In the genomic region with DNA sequence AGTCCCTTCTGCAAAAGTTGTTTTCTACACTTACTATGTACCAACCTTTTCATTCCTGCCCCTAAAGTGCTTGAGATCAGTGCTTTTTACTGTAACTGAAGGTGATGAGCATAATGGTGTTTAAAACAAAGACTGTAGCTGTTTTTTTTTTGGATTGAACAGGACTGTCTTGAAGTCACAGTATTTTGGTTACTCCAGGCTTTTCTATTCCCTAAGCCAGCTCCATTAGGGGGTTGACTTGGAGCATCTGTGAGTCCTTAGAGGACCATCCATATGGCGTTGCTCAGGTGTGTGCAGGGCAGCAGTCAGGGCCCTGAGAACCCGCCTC, we compare ENCODE assay signal across 12 cellular contexts. TPM values are rescaled to one million over a fixed set of nuclear protein-coding genes. Genes with fewer than 3 reads are reported as not detected.
DNase-seq lines count a peak whose midpoint lies in the region; ATAC-seq, FAIRE-seq and TF ChIP-seq lines count a peak whose summit lies in the region.
"Had no signal": no experiment of that assay in that cellular context is flagged by ENCODE, and none has a peak within 500 bp of the region (broad histone marks: within the 10 kb centered on the region; RNA-seq: fewer than 3 reads in every experiment).

No MANE protein-coding gene starts in this region.

- no peaks in the 10 kb centered on the region for H3K36me3 ChIP-seq in KMS-11 (ENCODE audit: insufficient read depth)
- peaks cover 73% of the 10 kb centered on the region for H3K36me3 ChIP-seq in K562 (ENCODE audit: control insufficient read depth, insufficient read depth, low read length)
- H3K36me3 ChIP-seq in SK-N-SH (replicated peaks in 1 of 2; ENCODE audit: control insufficient read depth in 1 of 2, insufficient read depth in 2 of 2, low read length in 1 of 2), result peaks cover 3 to 23% of the 10 kb centered on the region in 2 experiments

- H3K9ac ChIP-seq in KMS-11 (no peak overlapping the region), K562 (ENCODE audit: insufficient read depth in 1 of 2, low read depth in 2 of 2, low read length in 2 of 2) (peak overlapping the region; percentile 70 to 72), SK-N-SH (no peak overlapping the region)

- no peaks in the 10 kb centered on the region for H3K9me3 Mint-ChIP-seq in activated CD8-positive, alpha-beta T cell treated with anti-CD3 and anti-CD28 coated beads for 36 hours
- H3K9me3 Mint-ChIP-seq in activated CD8-positive, alpha-beta T cell treated with anti-CD3 and anti-CD28 coated beads, Interleukin-2, amount 10 ng/mL, durations not matched to agents 7 days and 5 days (ENCODE audit: insufficient read depth), result no peaks in the 10 kb centered on the region
- H3K9me3 Mint-ChIP-seq in osteocyte (ENCODE audit: unreplicated experiment), result no peaks in the 10 kb centered on the region

- H3K27me3 Mint-ChIP-seq in activated CD8-positive, alpha-beta T cell treated with anti-CD3 and anti-CD28 coated beads for 36 hours, result no peaks in the 10 kb centered on the region
- H3K27me3 Mint-ChIP-seq in activated CD8-positive, alpha-beta T cell treated with anti-CD3 and anti-CD28 coated beads, Interleukin-2, amount 10 ng/mL, durations not matched to agents 7 days and 5 days (ENCODE audit: low read depth), result no peaks in the 10 kb centered on the region
- H3K27me3 Mint-ChIP-seq in osteocyte (ENCODE audit: unreplicated experiment), result no peaks in the 10 kb centered on the region

- H2AFZ ChIP-seq in KMS-11 (ENCODE audit: low read depth) (no peak overlapping the region), K562 (ENCODE audit: low read depth, low read length) (peak overlapping the region; percentile 53), SK-N-SH (ENCODE audit: low read depth) (no peak overlapping the region)

- peaks cover 35% of the 10 kb centered on the region for H3K36me3 Mint-ChIP-seq in activated CD8-positive, alpha-beta T cell treated with anti-CD3 and anti-CD28 coated beads for 36 hours (ENCODE audit: low read depth)
- peaks cover 28% of the 10 kb centered on the region for H3K36me3 Mint-ChIP-seq in activated CD8-positive, alpha-beta T cell treated with anti-CD3 and anti-CD28 coated beads, Interleukin-2, amount 10 ng/mL, durations not matched to agents 7 days and 5 days (ENCODE audit: low read depth)
- H3K36me3 Mint-ChIP-seq in osteocyte (ENCODE audit: unreplicated experiment), result peaks cover 26% of the 10 kb centered on the region

- no peak for TF ChIP-seq POLR2A in K562 (conservative IDR thresholded peaks at IDR 0.05)

- H3F3A ChIP-seq in SK-N-SH (replicated peaks; ENCODE audit: insufficient read depth), result peaks cover 4% of the 10 kb centered on the region

- H3K4me1 Mint-ChIP-seq in activated CD8-positive, alpha-beta T cell treated with anti-CD3 and anti-CD28 coated beads for 36 hours (ENCODE audit: low read depth), result peaks cover 5% of the 10 kb centered on the region
- H3K4me1 Mint-ChIP-seq in activated CD8-positive, alpha-beta T cell treated with anti-CD3 and anti-CD28 coated beads, Interleukin-2, amount 10 ng/mL, durations not matched to agents 7 days and 5 days (ENCODE audit: low read depth), result peaks cover 16% of the 10 kb centered on the region
- H3K4me1 Mint-ChIP-seq in osteocyte (ENCODE audit: unreplicated experiment), result peaks cover 2% of the 10 kb centered on the region

- H3K27ac ChIP-seq in KMS-11 (no peak overlapping the region), K562 (ENCODE audit: extremely low read depth, low read depth, low read length) (peak overlapping the region; percentile 92), SK-N-SH (ENCODE audit: low read depth in 2 of 2, low read length in 1 of 2) (no peak overlapping the region)

- H3K9me3 ChIP-seq in K562 (replicated peaks; ENCODE audit: control insufficient read depth, insufficient read depth, low read depth, low read length), result no peaks in the 10 kb centered on the region
- no peaks in the 10 kb centered on the region for H3K9me3 ChIP-seq in SK-N-SH
- H3K9me3 ChIP-seq: Caco-2 had no signal

- TF ChIP-seq RAD21 in K562 (CRISPR knock-in tag; conservative IDR thresholded peaks at IDR 0.05 in 1 of 2, IDR thresholded peaks at IDR 0.05 in 1 of 2) (no peak), SK-N-SH (IDR thresholded peaks at IDR 0.05; ENCODE audit: low read length) (no peak)

- no peak for FAIRE-seq in K562 (lab: Jason Lieb, UNC)

- no TSS peak for BruUV-seq in K562 (replicated peaks; lab: Mats Ljungman, UMichigan)

- H3K27me3 ChIP-seq in KMS-11 (ENCODE audit: insufficient read depth, low read depth) (no peaks in the 10 kb centered on the region), K562 (ENCODE audit: control insufficient read depth in 2 of 2, insufficient read depth in 2 of 2, low read length in 2 of 2) (no peaks in the 10 kb centered on the region), SK-N-SH (ENCODE audit: insufficient read depth) (no peaks in the 10 kb centered on the region)

- CTCF ChIA-PET in activated CD8-positive, alpha-beta T cell treated with anti-CD3 and anti-CD28 coated beads for 36 hours (lab: Charles Lee), result interaction anchor here (0.7 to 11.1 kb wide), 38 partner anchors 8 to 365 kb away, joined by 3 to 161 read pairs (median 7); a partner anchor contains a TSS
- CTCF ChIA-PET in activated CD8-positive, alpha-beta T cell treated with anti-CD3 and anti-CD28 coated beads, Interleukin-2, amount 10 ng/mL, durations not matched to agents 7 days and 5 days (lab: Charles Lee), result interaction anchor here (0.7 to 16.7 kb wide), 35 partner anchors 10 to 365 kb away, joined by 3 to 281 read pairs (median 5); a partner anchor contains a TSS
- CTCF ChIA-PET in K562 (lab: Yijun Ruan, JAX; ENCODE audit: low intra/inter-chr PET ratio), result interaction anchor here (0.6 to 5.1 kb wide), 10 partner anchors 49 to 631 kb away, joined by 3 to 60 read pairs (median 8); no protein-coding TSS in a partner anchor
- CTCF ChIA-PET in SK-N-SH (lab: Yijun Ruan, JAX), result interaction anchor here (0.6 to 20.9 kb wide), 46 partner anchors 8 to 406 kb away, joined by 3 to 365 read pairs (median 6); a partner anchor contains a TSS

- no peaks in the 10 kb centered on the region for H3K9me1 ChIP-seq in K562 (ENCODE audit: control insufficient read depth, insufficient read depth, low read length)

- no peak for TF ChIP-seq EP300 in K562 (IDR thresholded peaks at IDR 0.05; ENCODE audit: low read length)
- TF ChIP-seq EP300 in SK-N-SH (IDR thresholded peaks at IDR 0.05; ENCODE audit: borderline replicate concordance in 1 of 2, low read depth in 1 of 2, low read length in 1 of 2), result no peak

- 33% methylated on average over 2 of the region's 2 CpGs for WGBS in K562 (ENCODE audit: insufficient coverage, low coverage, missing lambda C conversion rate)
- 49% methylated on average over 2 of the region's 2 CpGs for WGBS in SK-N-SH (ENCODE audit: low lambda C conversion rate)

- POLR2A ChIA-PET in activated CD8-positive, alpha-beta T cell treated with anti-CD3 and anti-CD28 coated beads for 36 hours (lab: Charles Lee), result interaction anchor here (1.2 kb wide), 1 partner anchor 121 kb away, joined by 3 read pairs; no protein-coding TSS in a partner anchor
- POLR2A ChIA-PET in activated CD8-positive, alpha-beta T cell treated with anti-CD3 and anti-CD28 coated beads, Interleukin-2, amount 10 ng/mL, durations not matched to agents 7 days and 5 days (lab: Charles Lee), result interaction anchor here (0.6 to 1.3 kb wide), 2 partner anchors 39 to 252 kb away, joined by 3 read pairs; no protein-coding TSS in a partner anchor
- POLR2A ChIA-PET in K562 (lab: Yijun Ruan, JAX), result interaction anchor here (0.6 to 1.2 kb wide), 6 partner anchors 12 to 307 kb away, joined by 3 to 5 read pairs (median 4); no protein-coding TSS in a partner anchor
- POLR2A ChIA-PET in SK-N-SH (lab: Yijun Ruan, JAX), result interaction anchor here (1.1 kb wide), 1 partner anchor 146 kb away, joined by 3 read pairs; no protein-coding TSS in a partner anchor

- H3K4me3 ChIP-seq in KMS-11 (IDR thresholded peaks at IDR 0.05; ENCODE audit: insufficient read depth, low read depth, low read length), result no peak overlapping the region
- H3K4me3 ChIP-seq in K562, result no peak overlapping the region
- H3K4me3 ChIP-seq in SK-N-SH (ENCODE audit: low read depth in 2 of 2, low read length in 1 of 2), result no peak overlapping the region; a peak in 1 of 4 replicates
- H3K4me3 ChIP-seq: GM12878 had no signal

- H4K20me1 ChIP-seq in KMS-11 (ENCODE audit: insufficient read depth) (no peaks in the 10 kb centered on the region), K562 (replicated peaks; ENCODE audit: control insufficient read depth, insufficient read depth, low read length) (no peaks in the 10 kb centered on the region), SK-N-SH (ENCODE audit: insufficient read depth) (no peaks in the 10 kb centered on the region)

- no peak overlapping the region for H3K27ac Mint-ChIP-seq in activated CD8-positive, alpha-beta T cell treated with anti-CD3 and anti-CD28 coated beads for 36 hours
- no peak overlapping the region for H3K27ac Mint-ChIP-seq in activated CD8-positive, alpha-beta T cell treated with anti-CD3 and anti-CD28 coated beads, Interleukin-2, amount 10 ng/mL, durations not matched to agents 7 days and 5 days
- no peak overlapping the region for H3K27ac Mint-ChIP-seq in osteocyte (ENCODE audit: unreplicated experiment)

- no peak for ATAC-seq in activated CD8-positive, alpha-beta T cell treated with anti-CD3 and anti-CD28 coated beads for 36 hours
- no peak for ATAC-seq in activated CD8-positive, alpha-beta T cell treated with anti-CD3 and anti-CD28 coated beads, Interleukin-2, amount 10 ng/mL, durations not matched to agents 7 days and 5 days
- ATAC-seq in K562, result no peak; the same call in 2 of the 3 replicates
- no peak for ATAC-seq in HG03175 (IDR thresholded peaks at IDR 0.05; ENCODE audit: unreplicated experiment)
- ATAC-seq in left lobe of liver, result no peak

- H3K4me2 ChIP-seq in KMS-11 (no peak overlapping the region), K562 (ENCODE audit: insufficient read depth, low read length) (peak overlapping the region; percentile 71; the same call in 1 of the 2 replicates), SK-N-SH (no peak overlapping the region)

- in situ Hi-C loops in K562 (cut with MboI), result loop anchor here (10.0 kb wide), 1 partner anchor 357 kb away; no protein-coding TSS in a partner anchor

- no peaks in the 10 kb centered on the region for H3K79me2 ChIP-seq in KMS-11 (ENCODE audit: insufficient read depth, low read depth)
- no peaks in the 10 kb centered on the region; the same call in 2 of the 3 replicates for H3K79me2 ChIP-seq in K562 (ENCODE audit: control insufficient read depth, insufficient read depth, low read length)
- no peaks in the 10 kb centered on the region for H3K79me2 ChIP-seq in SK-N-SH (ENCODE audit: insufficient read depth)

- H3K4me3 Mint-ChIP-seq in activated CD8-positive, alpha-beta T cell treated with anti-CD3 and anti-CD28 coated beads for 36 hours, result no peak overlapping the region
- no peak overlapping the region for H3K4me3 Mint-ChIP-seq in activated CD8-positive, alpha-beta T cell treated with anti-CD3 and anti-CD28 coated beads, Interleukin-2, amount 10 ng/mL, durations not matched to agents 7 days and 5 days
- no peak overlapping the region for H3K4me3 Mint-ChIP-seq in osteocyte (ENCODE audit: unreplicated experiment)

- no peaks in the 10 kb centered on the region for H3K9me2 ChIP-seq in SK-N-SH

- TF ChIP-seq CTCF in activated CD8-positive, alpha-beta T cell treated with anti-CD3 and anti-CD28 coated beads for 36 hours (IDR thresholded peaks at IDR 0.05), result peak; percentile 27
- peak; percentile 19 for TF ChIP-seq CTCF in KMS-11 (conservative IDR thresholded peaks at IDR 0.05; ENCODE audit: low read depth, low read length)
- no peak for TF ChIP-seq CTCF in K562 (IDR thresholded peaks at IDR 0.05 in 2 of 3, conservative IDR thresholded peaks at IDR 0.05 in 1 of 3; ENCODE audit: insufficient read depth in 2 of 3, low read depth in 1 of 3, low read length in 3 of 3)
- peak; percentile 1 for TF ChIP-seq CTCF in osteocyte (IDR thresholded peaks at IDR 0.05)
- TF ChIP-seq CTCF in SK-N-SH (IDR thresholded peaks at IDR 0.05), result no peak

- intact Hi-C loops in activated CD8-positive, alpha-beta T cell treated with anti-CD3 and anti-CD28 coated beads for 36 hours (cut with micrococcal nuclease), result loop anchor here (2.0 to 10.0 kb wide), 4 partner anchors 50 to 367 kb away; no protein-coding TSS in a partner anchor
- intact Hi-C loops in K562 (cut with micrococcal nuclease), result loop anchor here (1.0 to 2.0 kb wide), 7 partner anchors 33 to 357 kb away; no protein-coding TSS in a partner anchor

- DNase-seq in activated CD8-positive, alpha-beta T cell treated with anti-CD3 and anti-CD28 coated beads for 36 hours, result no peak
- no peak for DNase-seq in activated CD8-positive, alpha-beta T cell treated with anti-CD3 and anti-CD28 coated beads, Interleukin-2, amount 10 ng/mL, durations not matched to agents 7 days and 5 days
- DNase-seq in K562 (ENCODE audit: extremely low read depth in 1 of 4, low spot score in 3 of 4) (peak in 1 of 4 experiments; percentile 21), osteocyte (ENCODE audit: extremely low spot score, unreplicated experiment) (no peak), left lobe of liver (ENCODE audit: low spot score) (no peak), SK-N-SH (no peak)
- DNase-seq: NCI-H2081 treated with DMSO at 0.1 percent for 48 hours, SIG-M5 had no signal

- H3K4me1 ChIP-seq in KMS-11 (ENCODE audit: low read depth, poor library complexity, severe bottlenecking) (peaks cover 10% of the 10 kb centered on the region), K562 (replicated peaks in 1 of 2; ENCODE audit: control insufficient read depth in 2 of 2, insufficient read depth in 2 of 2, low read length in 2 of 2) (peaks cover 38 to 46% of the 10 kb centered on the region in 2 experiments), SK-N-SH (ENCODE audit: control insufficient read depth in 1 of 2, insufficient read depth in 2 of 2, low read depth in 1 of 2, low read length in 1 of 2) (peaks cover 0 to 10% of the 10 kb centered on the region in 2 experiments; a peak in 1 of 4 replicates)
- H3K4me1 ChIP-seq: Caco-2 had no signal

RNA-seq across cellular contexts. Expression of a gene that starts 29.0 kb away (rescaled TPM):
- 10 to 100 TPM; 17.3 to 18.4 TPM for total RNA-seq in activated CD8-positive, alpha-beta T cell treated with anti-CD3 and anti-CD28 coated beads for 36 hours
- total RNA-seq in activated CD8-positive, alpha-beta T cell treated with anti-CD3 and anti-CD28 coated beads, Interleukin-2, amount 10 ng/mL, durations not matched to agents 7 days and 5 days, result 100 to 1,000 TPM; 160 to 173 TPM
- total RNA-seq in K562 (2011; cell fraction: chromatin; rRNA removed; ENCODE audit: low replicate concordance), result 22.6 and 54.0 TPM in 2 replicates
- total RNA-seq in K562 (2011; cell fraction: nucleolus; rRNA removed), result 22.5 and 24.7 TPM in 2 replicates
- total RNA-seq in K562 (2011; cell fraction: nucleoplasm; rRNA removed), result 26.1 and 40.6 TPM in 2 replicates
- 2.8 and 3.0 TPM in 2 replicates for total RNA-seq in K562 (2014; rRNA removed)
- total RNA-seq in K562 (2014; rRNA removed; fragmentation: Illumina TruSeq; extraction: Trizol), result 1.7 and 2.0 TPM in 2 replicates
- total RNA-seq in K562 (2015; rRNA removed; fragmentation: Illumina TruSeq; extraction: Trizol), result 3.7 and 4.8 TPM in 2 replicates
- 4.6 and 5.0 TPM in 2 replicates for total RNA-seq in K562 (2021)
- polyA plus RNA-seq in K562 (2011; rRNA removed), result 1.5 and 7.3 TPM in 2 replicates
- polyA plus RNA-seq in K562 (2011; cell fraction: cytosol; rRNA removed), result 3.5 and 4.4 TPM in 2 replicates
- 11.1 and 15.7 TPM in 2 replicates for polyA plus RNA-seq in K562 (2011; cell fraction: nucleus; rRNA removed)
- 9.1 and 14.2 TPM in 2 replicates for polyA plus RNA-seq in K562 (2012)
- polyA plus RNA-seq in K562 (2014; fragmentation: Illumina TruSeq; extraction: Trizol), result 3.8 and 5.8 TPM in 2 replicates
- under 1 TPM; 0.45 to 0.77 TPM for polyA plus RNA-seq in K562 (2014; fragmentation: Nextera tagmentation; extraction: Ambion mirVana)
- 5.6 and 6.9 TPM in 2 replicates for polyA plus RNA-seq in K562 (2014; rRNA removed)
- 3.0 and 4.4 TPM in 2 replicates for polyA minus RNA-seq in K562 (2011; rRNA and poly(A)+ RNA removed)
- polyA minus RNA-seq in K562 (2011; cell fraction: cytosol; rRNA and poly(A)+ RNA removed), result 1.9 and 2.5 TPM in 2 replicates
- polyA minus RNA-seq in K562 (2011; cell fraction: nucleus; rRNA and poly(A)+ RNA removed), result 3.1 and 7.2 TPM in 2 replicates
- 3.1 and 4.5 TPM in 2 replicates for total RNA-seq in osteocyte
- total RNA-seq in left lobe of liver, result 12.0 TPM
- 0.21 and 0.37 TPM in 2 replicates for polyA plus RNA-seq in SK-N-SH (2012; rRNA removed)
- polyA plus RNA-seq in SK-N-SH (2012; cell fraction: cytosol; rRNA removed), result 0.07 TPM in 1 of 2 replicates, not detected in the other
- 0.66 and 0.68 TPM in 2 replicates for polyA plus RNA-seq in SK-N-SH (2012; cell fraction: nucleus; rRNA removed)

Comparison
In these comparisons a context has a peak if more than half of its experiments do, and no peak if none do; other contexts are left out.
1. CTCF ChIP-seq: peak in activated CD8-positive, alpha-beta T cell treated with anti-CD3 and anti-CD28 coated beads for 36 hours (single experiment), KMS-11 (single experiment) and osteocyte (single experiment); none in K562 (0 of 3) and SK-N-SH (single experiment).
2. H3K9ac ChIP-seq: peak in K562 (2 of 2); none in KMS-11 (single experiment) and SK-N-SH (single experiment).